13 cellular contexts compared by ENCODE assay signal in genomic region chr3:182789371-182789770, GRCh38.
DNase-seq lines count a peak whose midpoint lies in the region; ATAC-seq lines count a peak whose summit lies in the region.
"Had no signal": no experiment of that assay in that cellular context is flagged by ENCODE, and none has a peak within 500 bp of the region (broad histone marks: within the 10 kb centered on the region; RNA-seq: fewer than 3 reads in every experiment).

No MANE protein-coding gene starts in this region.

- no peaks in the 10 kb centered on the region for H3K27me3 ChIP-seq in ACC112 (ENCODE audit: insufficient read depth, low read length)
- H3K27me3 ChIP-seq: uterus had no signal

- peaks cover 13% of the 10 kb centered on the region for H3K4me1 ChIP-seq in ACC112 (ENCODE audit: control insufficient read depth, insufficient read depth, low read length, unreplicated experiment)
- H3K4me1 ChIP-seq: uterus had no signal

- no peak overlapping the region for H3K27ac ChIP-seq in ACC112 (ENCODE audit: low read depth, low read length)
- H3K27ac ChIP-seq: gastrocnemius medialis, uterus had no signal

- H3K36me3 ChIP-seq in ACC112 (ENCODE audit: insufficient read depth, low read length): no peaks in the 10 kb centered on the region
- H3K36me3 ChIP-seq: gastrocnemius medialis, uterus had no signal

- ATAC-seq in GM18858 (IDR thresholded peaks at IDR 0.05; ENCODE audit: unreplicated experiment): peak; percentile 27
- peak; percentile 25 for ATAC-seq in HG02981 (IDR thresholded peaks at IDR 0.05; ENCODE audit: unreplicated experiment)
- no peak for ATAC-seq in HG02884 (IDR thresholded peaks at IDR 0.05; ENCODE audit: unreplicated experiment)
- ATAC-seq in activated CD4-positive, CD25-positive, alpha-beta regulatory T cell treated with anti-CD3 and anti-CD28 coated beads, Interleukin-2, amount 50 U/mL, for 24 hours: no peak
- ATAC-seq: activated CD8-positive, alpha-beta memory T cell treated with anti-CD3 and anti-CD28 coated beads, Interleukin-2, amount 10 ng/mL, durations not matched to agents 7 days and 5 days; gastrocnemius medialis; left cardiac atrium had no signal

- H2AFZ ChIP-seq in ACC112 (ENCODE audit: low read length, unreplicated experiment): peak overlapping the region; percentile 55

- DNase-seq in OCI-M1 (lab: John Stamatoyannopoulos, UW) (peak; percentile 14), NCI-H510A (lab: John Stamatoyannopoulos, UW) (no peak)
- no peak for DNase-seq in activated CD4-positive, alpha-beta T cell treated with anti-CD3 and anti-CD28 coated beads, Interleukin-2, amount 50 U/mL, for 4 hours
- DNase-seq: activated CD8-positive, alpha-beta memory T cell treated with anti-CD3 and anti-CD28 coated beads, Interleukin-2, amount 10 ng/mL, durations not matched to agents 7 days and 5 days; gastrocnemius medialis; left cardiac atrium; NCI-H187; uterus had no signal

- no peak overlapping the region for H3K4me3 ChIP-seq in ACC112 (ENCODE audit: low read depth, low read length)
- H3K4me3 ChIP-seq: gastrocnemius medialis, uterus had no signal

- H3K79me2 ChIP-seq in ACC112 (ENCODE audit: control insufficient read depth, insufficient read depth, low read length, unreplicated experiment): peaks cover 10% of the 10 kb centered on the region

Comparison
In these comparisons a context has a peak if more than half of its experiments do, and no peak if none do; other contexts are left out.
1. ATAC-seq: peak in GM18858 (single experiment) and HG02981 (single experiment); none in HG02884 (single experiment) and activated CD4-positive, CD25-positive, alpha-beta regulatory T cell treated with anti-CD3 and anti-CD28 coated beads, Interleukin-2, amount 50 U/mL, for 24 hours (0 of 2).